12 cellular contexts compared by ENCODE assay signal in the genomic region with DNA sequence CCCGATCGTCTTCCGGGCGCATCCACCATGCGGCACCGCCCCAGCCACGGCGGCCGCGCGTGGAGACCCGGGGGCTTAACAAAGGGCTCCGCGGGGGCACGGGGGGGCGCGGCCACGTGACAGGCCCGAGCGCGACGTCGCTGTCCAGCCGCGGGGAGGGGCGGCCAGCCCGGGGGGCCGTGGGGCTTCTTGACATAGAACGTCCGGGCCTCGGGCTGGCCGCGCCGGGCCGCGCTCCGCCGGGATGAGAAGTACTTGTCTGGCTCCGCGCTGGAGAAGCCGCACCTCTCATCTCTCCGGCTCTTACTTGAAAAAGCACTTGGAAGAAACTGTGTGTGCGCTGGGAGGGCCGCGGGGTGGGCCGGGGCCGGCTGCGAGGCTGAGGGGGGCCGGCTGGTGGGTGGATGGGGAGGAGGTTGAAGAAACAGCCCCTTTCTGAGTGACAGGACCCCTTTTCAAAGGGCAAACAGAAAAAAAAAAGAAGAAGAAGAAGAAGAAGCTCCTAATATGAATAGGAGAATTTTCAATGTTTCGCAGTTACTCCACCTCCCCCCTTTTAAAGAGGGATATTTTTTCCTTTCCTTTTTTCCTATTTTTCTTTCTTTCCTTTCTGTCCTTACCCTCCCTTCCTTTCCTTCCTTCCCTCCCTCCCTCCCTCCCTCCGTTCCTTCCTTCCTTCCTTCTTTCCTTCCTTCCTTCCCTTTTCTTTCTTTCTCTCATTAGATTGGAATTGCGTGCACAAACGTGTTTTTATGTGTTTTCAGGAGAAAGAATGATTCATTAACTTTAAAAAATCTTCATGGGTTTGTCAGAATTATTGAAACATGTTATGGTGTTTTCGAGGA. TPM values are rescaled to one million over a fixed set of nuclear protein-coding genes. Genes with fewer than 3 reads are reported as not detected.
A peak's percentile ranks its signal among the peaks of the same experiment; 100 is the strongest.
DNase-seq lines count a peak whose midpoint lies in the region; ATAC-seq, FAIRE-seq and TF ChIP-seq lines count a peak whose summit lies in the region.
"Had no signal": no experiment of that assay in that cellular context is flagged by ENCODE, and none has a peak within 500 bp of the region (broad histone marks: within the 10 kb centered on the region; RNA-seq: fewer than 3 reads in every experiment).

No MANE protein-coding gene starts in this region.

- ATAC-seq in HG03520 (IDR thresholded peaks at IDR 0.05; ENCODE audit: unreplicated experiment) (no peak), HG03469 (IDR thresholded peaks at IDR 0.05; ENCODE audit: unreplicated experiment) (no peak), HG03439 (IDR thresholded peaks at IDR 0.05; ENCODE audit: unreplicated experiment) (no peak)
- ATAC-seq in activated CD8-positive, alpha-beta T cell treated with anti-CD3 and anti-CD28 coated beads, Interleukin-2, amount 10 ng/mL, durations not matched to agents 7 days and 5 days: no peak

- H3K27me3 Mint-ChIP-seq in HFFc6 (ENCODE audit: insufficient read depth): peaks cover 24% of the 10 kb centered on the region
- H3K27me3 Mint-ChIP-seq in activated CD8-positive, alpha-beta T cell treated with anti-CD3 and anti-CD28 coated beads, Interleukin-2, amount 10 ng/mL, durations not matched to agents 7 days and 5 days (ENCODE audit: low read depth): peaks cover 45% of the 10 kb centered on the region

- no peaks in the 10 kb centered on the region for H3K79me2 ChIP-seq in endothelial cell of umbilical vein (ENCODE audit: control insufficient read depth, insufficient read depth, low read length)

- H3K9me3 Mint-ChIP-seq in HFFc6: no peaks in the 10 kb centered on the region
- H3K9me3 Mint-ChIP-seq in activated CD8-positive, alpha-beta T cell treated with anti-CD3 and anti-CD28 coated beads, Interleukin-2, amount 10 ng/mL, durations not matched to agents 7 days and 5 days (ENCODE audit: insufficient read depth): peaks cover 5% of the 10 kb centered on the region

- H3K27ac ChIP-seq in endothelial cell of umbilical vein (ENCODE audit: insufficient read depth, low read depth, low read length): no peak overlapping the region
- H3K27ac ChIP-seq: thoracic aorta had no signal

- H3K9ac ChIP-seq in endothelial cell of umbilical vein (replicated peaks; ENCODE audit: extremely low read depth, insufficient read depth, low read length): no peak overlapping the region

- no peaks in the 10 kb centered on the region for H3K36me3 Mint-ChIP-seq in HFFc6 (ENCODE audit: low read depth)
- peaks cover 9% of the 10 kb centered on the region for H3K36me3 Mint-ChIP-seq in activated CD8-positive, alpha-beta T cell treated with anti-CD3 and anti-CD28 coated beads, Interleukin-2, amount 10 ng/mL, durations not matched to agents 7 days and 5 days (ENCODE audit: low read depth)

- H2AFZ ChIP-seq in endothelial cell of umbilical vein (ENCODE audit: low read depth, low read length) (peak overlapping the region; percentile 42), neuron (ENCODE audit: low read depth, low read length) (no peak overlapping the region)

- DNase-seq in AG08396 (ENCODE audit: low spot score): peak; percentile 46
- DNase-seq in HFFc6: no peak
- no peak for DNase-seq in endothelial cell of umbilical vein (ENCODE audit: low read depth, low spot score)
- no peak for DNase-seq in activated CD8-positive, alpha-beta T cell treated with anti-CD3 and anti-CD28 coated beads, Interleukin-2, amount 10 ng/mL, durations not matched to agents 7 days and 5 days
- DNase-seq: activated CD4-positive, alpha-beta T cell treated with anti-CD3 and anti-CD28 coated beads, Interleukin-2, amount 50 U/mL, for 1 hour; KBM-7; stimulated activated CD4-positive, alpha-beta T cell treated with anti-CD3 and anti-CD28 coated beads, Interleukin-12 subunit alpha, Interleukin-12 subunit beta, amount 100 ng/mL, for 4 hours had no signal

- no peak for TF ChIP-seq POLR2A in endothelial cell of umbilical vein (IDR thresholded peaks at IDR 0.05; ENCODE audit: low read depth, low read length)

- CTCF ChIA-PET in endothelial cell of umbilical vein (lab: Charles Lee): interaction anchor here (1.4 to 3.4 kb wide), 3 partner anchors 185 to 695 kb away, joined by 3 to 9 read pairs (median 4); no protein-coding TSS in a partner anchor
- CTCF ChIA-PET in activated CD8-positive, alpha-beta T cell treated with anti-CD3 and anti-CD28 coated beads, Interleukin-2, amount 10 ng/mL, durations not matched to agents 7 days and 5 days (lab: Charles Lee): no interaction called here

- no peaks in the 10 kb centered on the region for H3K36me3 ChIP-seq in endothelial cell of umbilical vein (ENCODE audit: control insufficient read depth in 2 of 2, extremely low read depth in 1 of 2, insufficient read depth in 2 of 2, low read length in 2 of 2)
- peaks cover 4% of the 10 kb centered on the region for H3K36me3 ChIP-seq in neuron (ENCODE audit: insufficient read depth, low read length)
- H3K36me3 ChIP-seq: thoracic aorta had no signal

- H3K4me2 ChIP-seq in endothelial cell of umbilical vein (ENCODE audit: insufficient read depth, low read length): peak overlapping the region; percentile 16

- H3K9me3 ChIP-seq in endothelial cell of umbilical vein (replicated peaks; ENCODE audit: control insufficient read depth, insufficient read depth, low read length): no peaks in the 10 kb centered on the region
- H3K9me3 ChIP-seq in neuron (ENCODE audit: low read length): no peaks in the 10 kb centered on the region
- H3K9me3 ChIP-seq: thoracic aorta had no signal

- H3K27me3 ChIP-seq in endothelial cell of umbilical vein (ENCODE audit: control insufficient read depth in 2 of 2, insufficient read depth in 2 of 2, low read length in 2 of 2) (peaks cover 60 to 94% of the 10 kb centered on the region in 2 experiments), neuron (ENCODE audit: insufficient read depth, low read length) (no peaks in the 10 kb centered on the region)

- no peak for FAIRE-seq in endothelial cell of umbilical vein (lab: Jason Lieb, UNC)

- dilution Hi-C loops in endothelial cell of umbilical vein (cut with MboI; ENCODE audit: extremely low pct_ligation_motif_present, low sequenced_read_pairs): no loop called here

- H3K4me3 ChIP-seq in endothelial cell of umbilical vein (replicated peaks in 1 of 3; ENCODE audit: insufficient read depth in 1 of 3, low read depth in 1 of 3, low read length in 3 of 3) (no peak overlapping the region), neuron (ENCODE audit: low read length) (peak overlapping the region; percentile 93)
- H3K4me3 ChIP-seq: thoracic aorta had no signal

- H4K20me1 ChIP-seq in endothelial cell of umbilical vein (replicated peaks; ENCODE audit: control insufficient read depth, extremely low read depth, insufficient read depth, low read length): peaks cover 2% of the 10 kb centered on the region

- POLR2A ChIA-PET in endothelial cell of umbilical vein (lab: Charles Lee): interaction anchor here (0.7 kb wide), 1 partner anchor 15 kb away, joined by 3 read pairs; no protein-coding TSS in a partner anchor
- POLR2A ChIA-PET in activated CD8-positive, alpha-beta T cell treated with anti-CD3 and anti-CD28 coated beads, Interleukin-2, amount 10 ng/mL, durations not matched to agents 7 days and 5 days (lab: Charles Lee): no interaction called here

- peaks cover 45% of the 10 kb centered on the region for H3K4me1 Mint-ChIP-seq in HFFc6 (ENCODE audit: low read depth)
- H3K4me1 Mint-ChIP-seq in activated CD8-positive, alpha-beta T cell treated with anti-CD3 and anti-CD28 coated beads, Interleukin-2, amount 10 ng/mL, durations not matched to agents 7 days and 5 days (ENCODE audit: low read depth): peaks cover 5% of the 10 kb centered on the region

- TF ChIP-seq CTCF in HFFc6 (IDR thresholded peaks at IDR 0.05) (no peak), endothelial cell of umbilical vein (IDR thresholded peaks at IDR 0.05; ENCODE audit: extremely low read depth in 1 of 2, insufficient read depth in 1 of 2, low read depth in 1 of 2, low read length in 2 of 2) (no peak)

- peaks cover 6% of the 10 kb centered on the region for H3K4me1 ChIP-seq in endothelial cell of umbilical vein (ENCODE audit: control insufficient read depth, extremely low read depth, insufficient read depth, low read length)
- peaks cover 73% of the 10 kb centered on the region for H3K4me1 ChIP-seq in neuron (ENCODE audit: insufficient read depth, low read length)

- no TSS peak for BruUV-seq in endothelial cell of umbilical vein (replicated peaks; lab: Mats Ljungman, UMichigan)

- intact Hi-C loops in endothelial cell of umbilical vein (cut with micrococcal nuclease): no loop called here

- H3K27ac Mint-ChIP-seq in HFFc6: no peak overlapping the region
- no peak overlapping the region for H3K27ac Mint-ChIP-seq in activated CD8-positive, alpha-beta T cell treated with anti-CD3 and anti-CD28 coated beads, Interleukin-2, amount 10 ng/mL, durations not matched to agents 7 days and 5 days

- H3K9me1 ChIP-seq in endothelial cell of umbilical vein (replicated peaks; ENCODE audit: control insufficient read depth, extremely low read depth, insufficient read depth, low read length): no peaks in the 10 kb centered on the region

- H3K4me3 Mint-ChIP-seq in HFFc6: peak overlapping the region; percentile 63; the same call in 1 of the 2 replicates
- H3K4me3 Mint-ChIP-seq in activated CD8-positive, alpha-beta T cell treated with anti-CD3 and anti-CD28 coated beads, Interleukin-2, amount 10 ng/mL, durations not matched to agents 7 days and 5 days: no peak overlapping the region

RNA-seq across cellular contexts. Expression of a gene that starts 21.3 kb away (rescaled TPM):
- total RNA-seq in HFFc6 (2021; fragmentation: NEBNext Ultra II Directional; extraction: Animal tissue kit (Norgen Biotek cat#: 25700)): 10 to 100 TPM; 21.1 to 27.5 (median 23.6) TPM
- total RNA-seq in endothelial cell of umbilical vein: 21.5 and 23.9 TPM in 2 replicates
- 33.4 and 38.7 TPM in 2 replicates for polyA plus RNA-seq in endothelial cell of umbilical vein
- 31.6 and 42.3 TPM in 2 replicates for polyA plus RNA-seq in endothelial cell of umbilical vein (2011; cell fraction: cytosol; rRNA removed)
- polyA plus RNA-seq in endothelial cell of umbilical vein (2011; cell fraction: nucleus; rRNA removed): 97.7 and 111 TPM in 2 replicates
- 38.8 and 50.2 TPM in 2 replicates for polyA plus RNA-seq in endothelial cell of umbilical vein (2012)
- polyA minus RNA-seq in endothelial cell of umbilical vein: 24.0 and 27.0 TPM in 2 replicates
- 58.8 TPM for polyA minus RNA-seq in endothelial cell of umbilical vein (2011; cell fraction: cytosol; rRNA and poly(A)+ RNA removed)
- polyA minus RNA-seq in endothelial cell of umbilical vein (2011; cell fraction: nucleus; rRNA and poly(A)+ RNA removed): 30.2 and 53.4 TPM in 2 replicates
- total RNA-seq in activated CD8-positive, alpha-beta T cell treated with anti-CD3 and anti-CD28 coated beads, Interleukin-2, amount 10 ng/mL, durations not matched to agents 7 days and 5 days: not detected

RNA-seq across cellular contexts. Expression of a gene that starts 23.3 kb away (rescaled TPM):
- 10 to 100 TPM; 22.9 to 26.2 (median 24.8) TPM for total RNA-seq in HFFc6 (2021; fragmentation: NEBNext Ultra II Directional; extraction: Animal tissue kit (Norgen Biotek cat#: 25700))
- total RNA-seq in endothelial cell of umbilical vein: 13.8 and 15.2 TPM in 2 replicates
- 2.7 and 4.2 TPM in 2 replicates for polyA plus RNA-seq in endothelial cell of umbilical vein
- 7.2 and 7.4 TPM in 2 replicates for polyA plus RNA-seq in endothelial cell of umbilical vein (2011; cell fraction: cytosol; rRNA removed)
- 21.4 and 23.4 TPM in 2 replicates for polyA plus RNA-seq in endothelial cell of umbilical vein (2011; cell fraction: nucleus; rRNA removed)
- 13.3 and 18.0 TPM in 2 replicates for polyA plus RNA-seq in endothelial cell of umbilical vein (2012)
- 9.6 and 14.7 TPM in 2 replicates for polyA minus RNA-seq in endothelial cell of umbilical vein
- polyA minus RNA-seq in endothelial cell of umbilical vein (2011; cell fraction: cytosol; rRNA and poly(A)+ RNA removed): 1.6 TPM
- 95.5 and 106 TPM in 2 replicates for polyA minus RNA-seq in endothelial cell of umbilical vein (2011; cell fraction: nucleus; rRNA and poly(A)+ RNA removed)
- not detected for total RNA-seq in activated CD8-positive, alpha-beta T cell treated with anti-CD3 and anti-CD28 coated beads, Interleukin-2, amount 10 ng/mL, durations not matched to agents 7 days and 5 days

Comparison
In these comparisons a context has a peak if more than half of its experiments do, and no peak if none do; other contexts are left out.
1. RNA of a gene that starts 21.3 kb away (total RNA-seq): 21.1 to 27.5 TPM in HFFc6 and 21.5 to 23.9 TPM in endothelial cell of umbilical vein; not detected in activated CD8-positive, alpha-beta T cell treated with anti-CD3 and anti-CD28 coated beads, Interleukin-2, amount 10 ng/mL, durations not matched to agents 7 days and 5 days; every median in the first group is over 10 times any median in the second.
2. RNA of a gene that starts 23.3 kb away (total RNA-seq): 22.9 to 26.2 TPM in HFFc6 and 13.8 to 15.2 TPM in endothelial cell of umbilical vein; not detected in activated CD8-positive, alpha-beta T cell treated with anti-CD3 and anti-CD28 coated beads, Interleukin-2, amount 10 ng/mL, durations not matched to agents 7 days and 5 days; every median in the first group is over 10 times any median in the second.